In genomic region chr12:111063296-111064026, GRCh38 we compare ENCODE assay signal across 27 cellular contexts. TPM values are rescaled to one million over a fixed set of nuclear protein-coding genes. Genes with fewer than 3 reads are reported as not detected.
DNase-seq lines count a peak whose midpoint lies in the region; ATAC-seq and TF ChIP-seq lines count a peak whose summit lies in the region.
"Had no signal": no experiment of that assay in that cellular context is flagged by ENCODE, and none has a peak within 500 bp of the region (broad histone marks: within the 10 kb centered on the region; RNA-seq: fewer than 3 reads in every experiment).

No MANE protein-coding gene starts in this region.

- in situ Hi-C loops in GM23248 (cut with MboI) = no loop called here

- H3K9me2 ChIP-seq in GM23248 (ENCODE audit: insufficient read depth) = no peaks in the 10 kb centered on the region

- no peak overlapping the region for H3K4me3 Mint-ChIP-seq in endodermal cell
- no peak overlapping the region for H3K4me3 Mint-ChIP-seq in stimulated activated naive CD8-positive, alpha-beta T cell treated with anti-CD3 and anti-CD28 coated beads, Interleukin-15, amount 100 ng/mL, for 72 hours
- H3K4me3 Mint-ChIP-seq: activated CD4-positive, alpha-beta T cell treated with anti-CD3 and anti-CD28 coated beads, Interleukin-2, amount 10 ng/mL, durations not matched to agents 24 days and 14 days; activated naive CD8-positive, alpha-beta T cell treated with anti-CD3 and anti-CD28 coated beads, Interleukin-2, amount 10 ng/mL, durations not matched to agents 7 days and 5 days; activated T-helper 17 cell treated with anti-CD3 and anti-CD28 coated beads, Interleukin-2, amount 50 U/mL, for 72 hours; B cell; T-cell had no signal

- 24 to 26% methylated on average over 22 of the region's 22 CpGs for WGBS in GM23248 (ENCODE audit: low coverage in 1 of 2, low lambda C conversion rate in 2 of 2, missing lambda C conversion rate in 2 of 2), 2 experiments
- 93 to 94% methylated on average over 15 to 22 of the region's 22 CpGs for WGBS in endodermal cell (ENCODE audit: insufficient coverage in 1 of 2, insufficient read length in 1 of 2), 2 experiments

- POLR2A ChIA-PET in RWPE1 (lab: Yijun Ruan, JAX; ENCODE audit: low non-redundant PET) = no interaction called here

- TF ChIP-seq CTCF in RWPE1 (conservative IDR thresholded peaks at IDR 0.05; ENCODE audit: low read depth) = no peak
- TF ChIP-seq CTCF in endodermal cell (conservative IDR thresholded peaks at IDR 0.05) = no peak
- no peak for TF ChIP-seq CTCF in upper lobe of right lung (IDR thresholded peaks at IDR 0.05)

- intact Hi-C loops in upper lobe of right lung (cut with DNase I) = no loop called here

- H3K36me3 ChIP-seq in GM23248 (ENCODE audit: low read depth) (no peaks in the 10 kb centered on the region), endodermal cell (ENCODE audit: control insufficient read depth, insufficient read depth, low read length) (peaks cover 6% of the 10 kb centered on the region), upper lobe of right lung (no peaks in the 10 kb centered on the region)
- H3K36me3 ChIP-seq: brain microvascular endothelial cell, tibial nerve had no signal

- H3K4me3 ChIP-seq in GM23248 = no peak overlapping the region
- no peak overlapping the region for H3K4me3 ChIP-seq in endodermal cell (ENCODE audit: low read length)
- H3K4me3 ChIP-seq in upper lobe of right lung = no peak overlapping the region
- H3K4me3 ChIP-seq: coronary artery, lung, tibial nerve had no signal

- H3K4me1 Mint-ChIP-seq in endodermal cell = peaks cover 31% of the 10 kb centered on the region
- H3K4me1 Mint-ChIP-seq in stimulated activated naive CD8-positive, alpha-beta T cell treated with anti-CD3 and anti-CD28 coated beads, Interleukin-15, amount 100 ng/mL, for 72 hours = peaks cover 16% of the 10 kb centered on the region
- H3K4me1 Mint-ChIP-seq: B cell had no signal

- H3K4me1 ChIP-seq in GM23248 (ENCODE audit: insufficient read depth) (peaks cover 10% of the 10 kb centered on the region), endodermal cell (ENCODE audit: control insufficient read depth, insufficient read depth, low read length) (peaks cover 3% of the 10 kb centered on the region), upper lobe of right lung (no peaks in the 10 kb centered on the region)
- H3K4me1 ChIP-seq: Caco-2, foreskin keratinocyte, tibial nerve had no signal

- H3K36me3 Mint-ChIP-seq in endodermal cell (ENCODE audit: low read depth) = no peaks in the 10 kb centered on the region
- H3K36me3 Mint-ChIP-seq: activated naive CD8-positive, alpha-beta T cell treated with anti-CD3 and anti-CD28 coated beads, Interleukin-2, amount 10 ng/mL, durations not matched to agents 7 days and 5 days; T-cell had no signal

- peak overlapping the region; percentile 62 for H3K27ac Mint-ChIP-seq in endodermal cell
- H3K27ac Mint-ChIP-seq in stimulated activated naive CD8-positive, alpha-beta T cell treated with anti-CD3 and anti-CD28 coated beads, Interleukin-15, amount 100 ng/mL, for 72 hours = no peak overlapping the region
- H3K27ac Mint-ChIP-seq: activated CD4-positive, alpha-beta T cell treated with anti-CD3 and anti-CD28 coated beads, Interleukin-2, amount 10 ng/mL, durations not matched to agents 24 days and 14 days; activated naive CD8-positive, alpha-beta T cell treated with anti-CD3 and anti-CD28 coated beads, Interleukin-2, amount 10 ng/mL, durations not matched to agents 7 days and 5 days; B cell; T-cell had no signal

- H3K79me2 ChIP-seq in GM23248 (ENCODE audit: insufficient read depth) = no peaks in the 10 kb centered on the region

- H3K27me3 ChIP-seq in GM23248 (replicated peaks; ENCODE audit: insufficient read depth) (peaks cover 22% of the 10 kb centered on the region), endodermal cell (ENCODE audit: control insufficient read depth, insufficient read depth, low read length, poor library complexity, severe bottlenecking) (no peaks in the 10 kb centered on the region), upper lobe of right lung (no peaks in the 10 kb centered on the region)
- H3K27me3 ChIP-seq: brain microvascular endothelial cell, foreskin keratinocyte, tibial nerve had no signal

- H4K20me1 ChIP-seq in GM23248 (ENCODE audit: insufficient read depth) = no peaks in the 10 kb centered on the region

- H3K9me3 ChIP-seq in GM23248 (ENCODE audit: low read depth) (no peaks in the 10 kb centered on the region), endodermal cell (ENCODE audit: control insufficient read depth, low read length) (peaks cover 4% of the 10 kb centered on the region), upper lobe of right lung (no peaks in the 10 kb centered on the region)
- H3K9me3 ChIP-seq: Caco-2, tibial nerve had no signal

- ATAC-seq in upper lobe of right lung (no peak), GM18505 (IDR thresholded peaks at IDR 0.05; ENCODE audit: unreplicated experiment) (no peak)
- no peak for ATAC-seq in stimulated activated naive CD8-positive, alpha-beta T cell treated with anti-CD3 and anti-CD28 coated beads, Interleukin-15, amount 100 ng/mL, for 72 hours
- ATAC-seq: activated T-helper 17 cell treated with anti-CD3 and anti-CD28 coated beads, Interleukin-2, amount 50 U/mL, for 72 hours; foreskin keratinocyte; T-cell had no signal

- TF ChIP-seq POLR2A in GM18505 (IDR thresholded peaks at IDR 0.05; ENCODE audit: borderline replicate concordance, extremely low read depth, insufficient read depth, insufficient read length) = no peak

- H3K9me3 Mint-ChIP-seq in endodermal cell = no peaks in the 10 kb centered on the region
- H3K9me3 Mint-ChIP-seq in stimulated activated naive CD8-positive, alpha-beta T cell treated with anti-CD3 and anti-CD28 coated beads, Interleukin-15, amount 100 ng/mL, for 72 hours = no peaks in the 10 kb centered on the region
- H3K9me3 Mint-ChIP-seq: activated T-helper 17 cell treated with anti-CD3 and anti-CD28 coated beads, Interleukin-2, amount 50 U/mL, for 72 hours; T-cell had no signal

- DNase-seq in GM23248 (peak; percentile 89), RWPE1 (ENCODE audit: low spot score) (peak; percentile 90), endodermal cell (no peak), upper lobe of right lung (peak; percentile 35)
- DNase-seq in stimulated activated naive CD8-positive, alpha-beta T cell treated with anti-CD3 and anti-CD28 coated beads, Interleukin-15, amount 100 ng/mL, for 72 hours = no peak
- DNase-seq in activated T-cell treated with anti-CD3 and anti-CD28 coated beads, Interleukin-2, amount 50 U/mL, for 1 hour = no peak
- DNase-seq: activated CD4-positive, alpha-beta T cell treated with anti-CD3 and anti-CD28 coated beads, Interleukin-2, amount 10 ng/mL, durations not matched to agents 24 days and 14 days; activated naive CD8-positive, alpha-beta T cell treated with anti-CD3 and anti-CD28 coated beads, Interleukin-2, amount 10 ng/mL, durations not matched to agents 7 days and 5 days; brain microvascular endothelial cell; Caco-2; hippocampal formation; Karpas-422; NCI-H1105; NCI-H526 treated with DMSO at 0.1 percent for 48 hours; SIG-M5; small intestine; stimulated activated naive CD4-positive, alpha-beta T cell treated with Interleukin-2 at 50 U/mL for 16 hours; T-cell had no signal

- CTCF ChIA-PET in RWPE1 (lab: Yijun Ruan, JAX) = interaction anchor here (0.8 kb wide), 1 partner anchor 14 kb away, joined by 3 read pairs; no protein-coding TSS in a partner anchor

- H3K4me2 ChIP-seq in GM23248 (ENCODE audit: unreplicated experiment) = peak overlapping the region; percentile 23

- no peaks in the 10 kb centered on the region for H3K27me3 Mint-ChIP-seq in endodermal cell (ENCODE audit: insufficient read depth)
- H3K27me3 Mint-ChIP-seq in stimulated activated naive CD8-positive, alpha-beta T cell treated with anti-CD3 and anti-CD28 coated beads, Interleukin-15, amount 100 ng/mL, for 72 hours = no peaks in the 10 kb centered on the region
- H3K27me3 Mint-ChIP-seq: activated CD4-positive, alpha-beta T cell treated with anti-CD3 and anti-CD28 coated beads, Interleukin-2, amount 10 ng/mL, durations not matched to agents 24 days and 14 days; activated naive CD8-positive, alpha-beta T cell treated with anti-CD3 and anti-CD28 coated beads, Interleukin-2, amount 10 ng/mL, durations not matched to agents 7 days and 5 days; activated T-helper 17 cell treated with anti-CD3 and anti-CD28 coated beads, Interleukin-2, amount 50 U/mL, for 72 hours had no signal

- H3F3A ChIP-seq in GM23248 (ENCODE audit: insufficient read depth) = peaks cover 6% of the 10 kb centered on the region; the same call in 1 of the 2 replicates

- H3K27ac ChIP-seq in GM23248 (no peak overlapping the region), RWPE1 (peak overlapping the region; percentile 94), endodermal cell (ENCODE audit: low read depth, low read length) (no peak overlapping the region), upper lobe of right lung (no peak overlapping the region)
- H3K27ac ChIP-seq: brain microvascular endothelial cell, coronary artery, foreskin keratinocyte, tibial nerve had no signal

- no peak overlapping the region for H3K9ac ChIP-seq in GM23248
- H3K9ac ChIP-seq in endodermal cell (ENCODE audit: extremely low read depth, low read length, poor library complexity, severe bottlenecking) = no peak overlapping the region

- no peak overlapping the region for H2AFZ ChIP-seq in GM23248

RNA-seq across cellular contexts. Expression of gene CUX2, which starts 29.5 kb away (rescaled TPM):
- not detected in 2 replicates for total RNA-seq in GM23248 (2014; rRNA removed; shearing (Covaris generic))
- not detected in 2 replicates for polyA plus RNA-seq in GM23248 (2016; fragmentation: Nextera tagmentation; extraction: Ambion mirVana)
- total RNA-seq in endodermal cell (10 to 100 TPM in 1 of 2 donors, 1 to 10 TPM in 1; 9.7 to 12.3 TPM), upper lobe of right lung (0.20 TPM)
- polyA plus RNA-seq in endodermal cell (2013, experiment 1 of 2) = 6.2 TPM
- 5.9 TPM for polyA plus RNA-seq in endodermal cell (2013, experiment 2 of 2)
- total RNA-seq: B cell, Caco-2, foreskin keratinocyte, HT-29, pulmonary artery endothelial cell had no signal
- polyA plus RNA-seq: foreskin keratinocyte had no signal

Comparison
In these comparisons a context has a peak if more than half of its experiments do, and no peak if none do; other contexts are left out.
1. DNase-seq: peak in GM23248 (single experiment), RWPE1 (single experiment) and upper lobe of right lung (single experiment); none in endodermal cell (single experiment), stimulated activated naive CD8-positive, alpha-beta T cell treated with anti-CD3 and anti-CD28 coated beads, Interleukin-15, amount 100 ng/mL, for 72 hours (0 of 2) and activated T-cell treated with anti-CD3 and anti-CD28 coated beads, Interleukin-2, amount 50 U/mL, for 1 hour (single experiment).